In the genomic region with DNA sequence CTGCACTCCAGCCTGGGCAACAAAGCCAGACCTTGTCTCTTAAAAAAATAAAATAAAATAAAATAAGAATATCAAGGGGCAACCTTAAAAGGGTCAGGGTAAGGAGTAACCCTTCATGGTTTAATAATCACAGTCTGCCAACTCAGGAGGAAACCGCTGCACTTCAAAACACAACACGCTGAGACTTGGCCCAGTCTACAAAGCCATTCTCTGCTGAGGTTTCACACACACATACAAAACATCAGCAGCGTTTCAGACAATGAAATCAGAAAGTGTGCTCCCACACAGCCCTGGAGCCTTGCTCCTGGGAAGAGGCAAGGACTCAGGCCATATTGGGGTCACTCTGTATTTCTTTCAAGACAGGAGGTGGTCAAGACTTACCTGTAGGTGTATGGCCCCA, we compare ENCODE assay signal across 16 cellular contexts. TPM values are rescaled to one million over a fixed set of nuclear protein-coding genes. Genes with fewer than 3 reads are reported as not detected.
A peak's percentile ranks its signal among the peaks of the same experiment; 100 is the strongest.
DNase-seq lines count a peak whose midpoint lies in the region; ATAC-seq and TF ChIP-seq lines count a peak whose summit lies in the region.
"Had no signal": no experiment of that assay in that cellular context is flagged by ENCODE, and none has a peak within 500 bp of the region (broad histone marks: within the 10 kb centered on the region; RNA-seq: fewer than 3 reads in every experiment).

No MANE protein-coding gene starts in this region.

- ATAC-seq in heart left ventricle (no peak), upper lobe of right lung (no peak)

- H3K36me3 ChIP-seq in left ventricle myocardium inferior (peaks cover 37% of the 10 kb centered on the region), heart left ventricle (peaks cover 0 to 50% (median 34%) of the 10 kb centered on the region in 9 donors), upper lobe of right lung (peaks cover 46% of the 10 kb centered on the region)

- no peaks in the 10 kb centered on the region for H3K9me3 Mint-ChIP-seq in dendritic cell treated with granulocyte-macrophage colony-stimulating factor and Interleukin-4, amounts not matched to agents 40 ng/mL and 50 ng/mL, for 4 days
- H3K9me3 Mint-ChIP-seq in nephron = peaks cover 16% of the 10 kb centered on the region

- H3K4me3 ChIP-seq in left ventricle myocardium inferior = no peak overlapping the region
- no peak overlapping the region for H3K4me3 ChIP-seq in heart left ventricle
- H3K4me3 ChIP-seq in upper lobe of right lung = no peak overlapping the region

- no peak for TF ChIP-seq POLR2A in heart left ventricle (IDR thresholded peaks at IDR 0.05)

- H3K27me3 ChIP-seq in left ventricle myocardium inferior (ENCODE audit: low read depth) (no peaks in the 10 kb centered on the region), heart left ventricle (no peaks in the 10 kb centered on the region), upper lobe of right lung (no peaks in the 10 kb centered on the region)

- H3K4me1 Mint-ChIP-seq in dendritic cell treated with granulocyte-macrophage colony-stimulating factor and Interleukin-4, amounts not matched to agents 40 ng/mL and 50 ng/mL, for 4 days (ENCODE audit: low read depth) = peaks cover 78% of the 10 kb centered on the region
- H3K4me1 Mint-ChIP-seq in nephron = peaks cover 54% of the 10 kb centered on the region

- no peak overlapping the region for H3K4me3 Mint-ChIP-seq in dendritic cell treated with granulocyte-macrophage colony-stimulating factor and Interleukin-4, amounts not matched to agents 40 ng/mL and 50 ng/mL, for 4 days
- no peak overlapping the region for H3K4me3 Mint-ChIP-seq in nephron

- H3K27me3 Mint-ChIP-seq in dendritic cell treated with granulocyte-macrophage colony-stimulating factor and Interleukin-4, amounts not matched to agents 40 ng/mL and 50 ng/mL, for 4 days = no peaks in the 10 kb centered on the region
- no peaks in the 10 kb centered on the region for H3K27me3 Mint-ChIP-seq in nephron (ENCODE audit: low read depth)

- DNase-seq in left ventricle myocardium inferior (no peak), heart left ventricle (no peak), upper lobe of right lung (no peak), NCI-H2171 (lab: John Stamatoyannopoulos, UW) (no peak), hippocampal formation (lab: John Stamatoyannopoulos, UW) (no peak)
- DNase-seq in activated CD4-positive, alpha-beta T cell treated with anti-CD3 and anti-CD28 coated beads, Interleukin-2, amount 50 U/mL, for 4 hours = no peak
- DNase-seq: 8988T; activated CD4-positive, alpha-beta T cell treated with anti-CD3 and anti-CD28 coated beads for 1 hour; Caco-2; Karpas-422; NCI-H1930; NK-92 treated with Interleukin-12 subunit alpha and Interleukin-12 subunit beta, amount 100 ng/mL, for 24 hours; occipital lobe had no signal

- H3K4me1 ChIP-seq in left ventricle myocardium inferior (peaks cover 85% of the 10 kb centered on the region), heart left ventricle (peaks cover 26 to 85% (median 58%) of the 10 kb centered on the region in 12 donors), upper lobe of right lung (peaks cover 80% of the 10 kb centered on the region)

- peaks cover 50% of the 10 kb centered on the region for H3K36me3 Mint-ChIP-seq in dendritic cell treated with granulocyte-macrophage colony-stimulating factor and Interleukin-4, amounts not matched to agents 40 ng/mL and 50 ng/mL, for 4 days (ENCODE audit: low read depth)
- peaks cover 52% of the 10 kb centered on the region for H3K36me3 Mint-ChIP-seq in nephron (ENCODE audit: low read depth)

- TF ChIP-seq CTCF in left ventricle myocardium inferior (IDR thresholded peaks at IDR 0.05; ENCODE audit: borderline replicate concordance) (no peak), heart left ventricle (IDR thresholded peaks at IDR 0.05) (no peak), nephron (IDR thresholded peaks at IDR 0.05; ENCODE audit: unreplicated experiment in 3 of 3) (no peak), upper lobe of right lung (IDR thresholded peaks at IDR 0.05) (no peak)

- H3K27ac Mint-ChIP-seq in dendritic cell treated with granulocyte-macrophage colony-stimulating factor and Interleukin-4, amounts not matched to agents 40 ng/mL and 50 ng/mL, for 4 days = peak overlapping the region; percentile 65
- H3K27ac Mint-ChIP-seq in nephron = peak overlapping the region; percentile 55 to 96 (median 64)

- intact Hi-C loops in left ventricle myocardium inferior (cut with micrococcal nuclease) = no loop called here
- intact Hi-C loops in heart left ventricle (cut with DNase I) = loop anchor here in 1 of 10 donors (10.0 kb wide), 1 partner anchor 809 kb away; no protein-coding TSS in a partner anchor
- intact Hi-C loops in dendritic cell treated with granulocyte-macrophage colony-stimulating factor and Interleukin-4, amounts not matched to agents 40 ng/mL and 50 ng/mL, for 4 days (cut with micrococcal nuclease) = no loop called here
- intact Hi-C loops in upper lobe of right lung (cut with DNase I) = no loop called here

- 60 to 84% (median 68%) methylated on average over 3 of the region's 3 CpGs for WGBS in heart left ventricle, 4 donors

- H3K27ac ChIP-seq in left ventricle myocardium inferior (replicated peaks) (peak overlapping the region; percentile 74), heart left ventricle (peak overlapping the region in 3 of 12 donors; percentile 64 to 91 (median 84)), upper lobe of right lung (peak overlapping the region; percentile 24)

- H3K9me3 ChIP-seq in left ventricle myocardium inferior (replicated peaks) (peaks cover 8% of the 10 kb centered on the region), heart left ventricle (peaks cover 0 to 9% (median 0%) of the 10 kb centered on the region in 12 donors), upper lobe of right lung (no peaks in the 10 kb centered on the region)
- H3K9me3 ChIP-seq: Caco-2 had no signal

RNA-seq across cellular contexts. Expression of a gene that starts 18.3 kb away (rescaled TPM):
- total RNA-seq in left ventricle myocardium inferior (87.4 TPM), heart left ventricle (100 to 1,000 TPM in 3 of 9 donors, 10 to 100 TPM in 6; 84.9 to 208 (median 96.0) TPM), upper lobe of right lung (190 TPM)
- 100 to 1,000 TPM in 1 of 2 donors, 10 to 100 TPM in 1; 98.1 to 108 TPM for polyA plus RNA-seq in heart left ventricle

RNA-seq across cellular contexts. Expression of a gene that starts 47.1 kb away (rescaled TPM):
- total RNA-seq in left ventricle myocardium inferior (18.0 TPM), heart left ventricle (10 to 100 TPM; 14.2 to 26.7 (median 18.1) TPM), upper lobe of right lung (38.2 TPM)
- 10 to 100 TPM; 10.7 to 12.8 TPM for polyA plus RNA-seq in heart left ventricle

RNA-seq across cellular contexts. Expression of a gene that starts 56.2 kb away (rescaled TPM):
- total RNA-seq in left ventricle myocardium inferior (3.0 TPM), heart left ventricle (1 to 10 TPM in 8 of 9 donors, under 1 TPM in 1; 0.48 to 4.9 (median 2.5) TPM), upper lobe of right lung (3.6 TPM)
- 1 to 10 TPM in 1 of 2 donors, under 1 TPM in 1; 0.36 to 3.2 TPM for polyA plus RNA-seq in heart left ventricle
- total RNA-seq: lung microvascular endothelial cell had no signal
